In the genomic region with DNA sequence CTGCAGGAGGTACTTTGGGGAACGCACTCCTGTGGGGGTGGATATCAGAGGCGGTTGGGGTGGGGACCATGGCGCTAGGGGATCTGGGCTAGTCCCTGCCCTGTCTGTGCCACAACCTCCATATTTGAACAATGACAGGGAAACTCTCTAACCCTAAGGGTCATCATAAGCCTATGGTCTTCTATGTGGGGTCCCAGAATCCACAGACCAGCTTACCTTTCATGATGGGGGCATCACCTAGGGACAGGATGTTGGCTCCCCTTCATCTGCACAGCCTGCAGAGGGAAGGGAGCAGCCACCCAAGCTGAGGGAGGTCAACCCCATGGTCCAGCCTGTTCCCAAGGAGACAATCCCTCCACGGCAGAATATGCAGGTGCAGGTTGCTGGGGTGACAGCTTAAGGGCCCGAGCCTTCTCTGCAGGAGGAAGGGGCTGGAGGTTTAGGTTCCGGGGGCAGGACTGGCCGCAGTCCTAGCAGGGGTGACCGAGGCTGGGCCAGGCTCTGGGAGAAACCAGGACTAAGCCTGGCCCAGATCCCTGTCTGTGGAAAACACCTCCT, we compare ENCODE assay signal across 9 cellular contexts. TPM values are rescaled to one million over a fixed set of nuclear protein-coding genes. Genes with fewer than 3 reads are reported as not detected.
DNase-seq lines count a peak whose midpoint lies in the region; ATAC-seq and TF ChIP-seq lines count a peak whose summit lies in the region.
"Had no signal": no experiment of that assay in that cellular context is flagged by ENCODE, and none has a peak within 500 bp of the region (broad histone marks: within the 10 kb centered on the region; RNA-seq: fewer than 3 reads in every experiment).

No MANE protein-coding gene starts in this region.

- H3K36me3 ChIP-seq in heart right ventricle (peaks cover 0 to 19% (median 0%) of the 10 kb centered on the region in 9 donors), breast epithelium (no peaks in the 10 kb centered on the region), vagina (no peaks in the 10 kb centered on the region)
- H3K36me3 ChIP-seq: ovary had no signal

- TF ChIP-seq POLR2A in breast epithelium (IDR thresholded peaks at IDR 0.05) (no peak), vagina (IDR thresholded peaks at IDR 0.05) (no peak), lower leg skin (IDR thresholded peaks at IDR 0.05) (no peak)

- WGBS in heart right ventricle, 2 donors = 77 to 81% methylated on average over 8 of the region's 8 CpGs
- WGBS in lower leg skin, 2 donors = 35 to 55% methylated on average over 7 to 8 of the region's 8 CpGs

- H3K9me3 ChIP-seq in heart right ventricle (no peaks in the 10 kb centered on the region), breast epithelium (no peaks in the 10 kb centered on the region), mononuclear cell (ENCODE audit: low read depth, low read length) (no peaks in the 10 kb centered on the region), vagina (no peaks in the 10 kb centered on the region)
- H3K9me3 ChIP-seq: ovary had no signal

- TF ChIP-seq CTCF in heart right ventricle (IDR thresholded peaks at IDR 0.05) (no peak), breast epithelium (IDR thresholded peaks at IDR 0.05) (no peak), vagina (IDR thresholded peaks at IDR 0.05) (no peak), lower leg skin (IDR thresholded peaks at IDR 0.05) (no peak)

- ATAC-seq in heart right ventricle = no peak
- ATAC-seq in Right ventricle myocardium superior (ENCODE audit: poor library complexity) = no peak
- ATAC-seq in GM21723 (IDR thresholded peaks at IDR 0.05; ENCODE audit: unreplicated experiment) = no peak

- H3K27ac ChIP-seq in heart right ventricle = peak overlapping the region in 9 of 10 donors; percentile 86 to 98 (median 95)
- peak overlapping the region; percentile 91 to 94 for H3K27ac ChIP-seq in breast epithelium
- peak overlapping the region; percentile 98 for H3K27ac ChIP-seq in vagina

- H3K27me3 ChIP-seq in heart right ventricle = no peaks in the 10 kb centered on the region
- no peaks in the 10 kb centered on the region for H3K27me3 ChIP-seq in breast epithelium
- no peaks in the 10 kb centered on the region for H3K27me3 ChIP-seq in mononuclear cell (ENCODE audit: insufficient read depth, low read length)
- H3K27me3 ChIP-seq in vagina = no peaks in the 10 kb centered on the region
- H3K27me3 ChIP-seq: ovary had no signal

- DNase-seq in heart right ventricle (no peak), Right ventricle myocardium superior (no peak), breast epithelium (ENCODE audit: low spot score in 2 of 2) (no peak), vagina (ENCODE audit: extremely low spot score in 2 of 2) (no peak), lower leg skin (ENCODE audit: low spot score in 2 of 2) (no peak), COLO668 (lab: John Stamatoyannopoulos, UW; ENCODE audit: unreplicated experiment) (no peak)

- peaks cover 6 to 52% (median 42%) of the 10 kb centered on the region in 9 donors for H3K4me1 ChIP-seq in heart right ventricle
- peaks cover 8 to 14% of the 10 kb centered on the region in 2 donors for H3K4me1 ChIP-seq in breast epithelium
- H3K4me1 ChIP-seq in mononuclear cell (ENCODE audit: insufficient read depth, low read length) = peaks cover 27% of the 10 kb centered on the region
- H3K4me1 ChIP-seq in vagina = peaks cover 53% of the 10 kb centered on the region

- intact Hi-C loops in heart right ventricle (cut with DNase I) (loop anchor here in 2 of 10 donors (10.0 kb wide), 2 partner anchors 494 to 924 kb away; a partner anchor contains a TSS), Right ventricle myocardium superior (cut with DNase I) (no loop called here), breast epithelium (cut with DNase I; ENCODE audit: low total_unique reads) (no loop called here), vagina (cut with DNase I) (no loop called here), lower leg skin (cut with DNase I; ENCODE audit: low total_unique reads) (no loop called here)

- H3K4me3 ChIP-seq in heart right ventricle (peak overlapping the region in 9 of 10 donors; percentile 65 to 100 (median 99)), breast epithelium (peak overlapping the region; percentile 84 to 98 (median 98)), mononuclear cell (ENCODE audit: low read length) (peak overlapping the region; percentile 69), vagina (peak overlapping the region in 1 of 2 donors; percentile 96), lower leg skin (ENCODE audit: low read depth, poor library complexity, severe bottlenecking) (no peak overlapping the region)

RNA-seq across cellular contexts. Expression of a gene that starts 1.7 kb away (rescaled TPM):
- total RNA-seq in heart right ventricle (10 to 100 TPM in 8 of 10 donors, 1 to 10 TPM in 2; 7.8 to 19.8 (median 11.4) TPM), Right ventricle myocardium superior (9.5 TPM), breast epithelium (10 to 100 TPM; 20.0 to 40.5 (median 25.9) TPM), mononuclear cell (11.3 TPM), vagina (27.0 TPM), lower leg skin (10 to 100 TPM; 22.9 to 37.7 (median 34.6) TPM)
- 10 to 100 TPM; 10.1 to 15.4 TPM for polyA plus RNA-seq in heart right ventricle

RNA-seq across cellular contexts. Expression of a gene that starts 7.0 kb away (rescaled TPM):
- total RNA-seq in heart right ventricle = 10 to 100 TPM in 2 of 10 donors, 1 to 10 TPM in 8; 7.5 to 11.4 (median 9.2) TPM
- polyA plus RNA-seq in heart right ventricle = 10 to 100 TPM in 1 of 2 donors, 1 to 10 TPM in 1; 5.8 to 11.2 TPM
- 6.9 TPM for total RNA-seq in Right ventricle myocardium superior
- total RNA-seq in breast epithelium = 1 to 10 TPM; 4.8 to 5.6 (median 5.1) TPM
- total RNA-seq in mononuclear cell = 16.1 TPM
- 10.6 TPM for total RNA-seq in vagina
- 10 to 100 TPM in 3 of 4 donors, 1 to 10 TPM in 1; 9.2 to 22.4 (median 10.7) TPM for total RNA-seq in lower leg skin

RNA-seq across cellular contexts. Expression of a gene that starts 27.2 kb away (rescaled TPM):
- total RNA-seq in heart right ventricle (1 to 10 TPM; 4.1 to 8.7 (median 5.8) TPM), Right ventricle myocardium superior (4.7 TPM), breast epithelium (10 to 100 TPM in 1 of 3 donors, 1 to 10 TPM in 2; 4.5 to 12.7 (median 9.2) TPM), mononuclear cell (5.4 TPM), vagina (21.4 TPM), lower leg skin (10 to 100 TPM; 17.7 to 25.1 (median 22.1) TPM)
- 10 to 100 TPM in 1 of 2 donors, 1 to 10 TPM in 1; 5.4 to 14.1 TPM for polyA plus RNA-seq in heart right ventricle

RNA-seq across cellular contexts. Expression of a gene that starts 34.4 kb away (rescaled TPM):
- 10 to 100 TPM in 1 of 10 donors, 1 to 10 TPM in 9; 3.3 to 13.3 (median 5.3) TPM for total RNA-seq in heart right ventricle
- polyA plus RNA-seq in heart right ventricle = 10 to 100 TPM in 1 of 2 donors, 1 to 10 TPM in 1; 6.8 to 12.2 TPM
- 6.7 TPM for total RNA-seq in Right ventricle myocardium superior
- 10 to 100 TPM; 12.1 to 27.8 (median 26.9) TPM for total RNA-seq in breast epithelium
- total RNA-seq in mononuclear cell = 0.73 TPM
- total RNA-seq in vagina = 14.5 TPM
- total RNA-seq in lower leg skin = 10 to 100 TPM; 12.4 to 29.8 (median 19.0) TPM

RNA-seq across cellular contexts. Expression of a gene that starts 54.2 kb away (rescaled TPM):
- total RNA-seq in heart right ventricle (10 to 100 TPM in 9 of 10 donors, 1 to 10 TPM in 1; 8.6 to 28.2 (median 19.9) TPM), Right ventricle myocardium superior (6.5 TPM), breast epithelium (1 to 10 TPM; 2.6 to 4.5 (median 3.4) TPM), mononuclear cell (0.21 TPM), vagina (3.2 TPM), lower leg skin (1 to 10 TPM in 2 of 4 donors, under 1 TPM in 1, not detected in 1; 0.80 to 3.0 (median 2.5) TPM)
- 10 to 100 TPM in 1 of 2 donors, 1 to 10 TPM in 1; 6.5 to 10.4 TPM for polyA plus RNA-seq in heart right ventricle
